ENCODE assay signal across 1 cellular context in genomic region chr7:39595102-39595620, GRCh38.
TF ChIP-seq lines count a peak whose summit lies in the region.

No MANE protein-coding gene starts in this region.

TF ChIP-seq in HepG2, 621 proteins besides CTCF, POLR2A, EP300 and RAD21:
- no peak for TF ChIP-seq CENPT (CRISPR knock-in tag; IDR thresholded peaks at IDR 0.05; ENCODE audit: low read depth)
